Comparison of ENCODE assay signal across 15 cellular contexts in genomic region chrX:120647127-120647526, GRCh38. TPM values are rescaled to one million over a fixed set of nuclear protein-coding genes. Genes with fewer than 3 reads are reported as not detected.
"Had no signal": no experiment of that assay in that cellular context is flagged by ENCODE, and none has a peak within 500 bp of the region (broad histone marks: within the 10 kb centered on the region; RNA-seq: fewer than 3 reads in every experiment).

No MANE protein-coding gene starts in this region.

- ATAC-seq: activated naive CD4-positive, alpha-beta T cell treated with anti-CD3 and anti-CD28 coated beads, Interleukin-2, amount 50 U/mL, for 72 hours; left lobe of liver; lower lobe of right lung; naive thymus-derived CD8-positive, alpha-beta T cell had no signal

- DNase-seq: activated CD4-positive, alpha-beta T cell treated with anti-CD3 and anti-CD28 coated beads for 1 hour; activated CD4-positive, alpha-beta T cell treated with anti-CD3 and anti-CD28 coated beads, Interleukin-2, amount 50 U/mL, for 1 hour; activated T-cell treated with anti-CD3 and anti-CD28 coated beads, Interleukin-2, amount 50 U/mL, for 1 hour; cerebellar nuclear complex; cortex of kidney; lower lobe of right lung; naive thymus-derived CD8-positive, alpha-beta T cell; retina; stimulated activated CD4-positive, alpha-beta T cell treated with anti-CD3 and anti-CD28 coated beads, Interleukin-1b, Interleukin-23, amount 100 ng/mL, for 48 hours; substantia nigra; T-helper 9 cell; tibial artery had no signal

RNA-seq across cellular contexts. Expression of gene MCTS1, which starts 43.2 kb away (rescaled TPM):
- total RNA-seq: ascending aorta had no signal
